Comparison of ENCODE assay signal across 19 cellular contexts in the genomic region with DNA sequence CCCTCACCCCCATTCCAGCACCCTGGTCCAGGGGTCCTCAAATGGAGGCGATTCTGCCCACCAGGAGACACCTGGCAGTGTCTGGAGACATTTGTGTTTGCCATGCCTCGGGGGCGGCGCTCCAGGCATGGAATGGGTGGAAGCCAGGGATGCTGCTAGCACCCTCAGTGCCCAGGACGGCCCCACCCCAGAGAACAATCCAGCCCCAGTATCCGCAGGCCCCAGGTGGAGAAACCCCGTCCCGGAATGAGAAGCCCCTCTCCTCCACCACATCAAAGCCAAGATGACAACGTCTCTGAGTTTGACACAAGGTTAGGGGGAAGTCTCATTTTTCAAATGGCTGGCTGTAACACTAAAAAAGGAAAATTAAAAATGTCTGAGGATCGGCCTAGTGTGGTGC.
DNase-seq lines count a peak whose midpoint lies in the region; ATAC-seq, FAIRE-seq and TF ChIP-seq lines count a peak whose summit lies in the region.
"Had no signal": no experiment of that assay in that cellular context is flagged by ENCODE, and none has a peak within 500 bp of the region (broad histone marks: within the 10 kb centered on the region; RNA-seq: fewer than 3 reads in every experiment).

No MANE protein-coding gene starts in this region.

- no peaks in the 10 kb centered on the region for H3K9me3 Mint-ChIP-seq in progenitor cell of endocrine pancreas (ENCODE audit: low read depth)
- H3K9me3 Mint-ChIP-seq: CD8-positive, alpha-beta T cell; GM23338 had no signal

- no peak for TF ChIP-seq POLR2A in GM12891 (IDR thresholded peaks at IDR 0.05; ENCODE audit: low read depth, low read length)
- no peak for TF ChIP-seq POLR2A in esophagus muscularis mucosa (IDR thresholded peaks at IDR 0.05; ENCODE audit: low read depth)

- H3K9me3 ChIP-seq in esophagus muscularis mucosa: no peaks in the 10 kb centered on the region

- intact Hi-C loops in esophagus muscularis mucosa (cut with DNase I): no loop called here

- no peak for TF ChIP-seq EP300 in esophagus muscularis mucosa (IDR thresholded peaks at IDR 0.05)

- H3K27me3 Mint-ChIP-seq in progenitor cell of endocrine pancreas: no peaks in the 10 kb centered on the region

- peak overlapping the region; percentile 85 for H3K27ac Mint-ChIP-seq in progenitor cell of endocrine pancreas
- H3K27ac Mint-ChIP-seq: B cell; CD8-positive, alpha-beta T cell; GM23338 had no signal

- no peaks in the 10 kb centered on the region for H3K36me3 Mint-ChIP-seq in progenitor cell of endocrine pancreas (ENCODE audit: insufficient read depth)
- H3K36me3 Mint-ChIP-seq: CD8-positive, alpha-beta T cell had no signal

- peaks cover 4% of the 10 kb centered on the region for H3K4me1 Mint-ChIP-seq in progenitor cell of endocrine pancreas (ENCODE audit: low read depth)
- H3K4me1 Mint-ChIP-seq: B cell had no signal

- DNase-seq in GM12891 (ENCODE audit: insufficient read length, low spot score): no peak
- DNase-seq in esophagus muscularis mucosa (ENCODE audit: extremely low spot score): no peak
- DNase-seq in progenitor cell of endocrine pancreas (ENCODE audit: low spot score, unreplicated experiment): no peak
- no peak for DNase-seq in NCI-H1436 treated with DMSO at 0.1 percent for 48 hours (lab: John Stamatoyannopoulos, UW)
- DNase-seq in NCI-H2081 (lab: John Stamatoyannopoulos, UW): no peak
- DNase-seq in HT-29 (ENCODE audit: low spot score): no peak
- DNase-seq: CD8-positive, alpha-beta T cell; COR-L47; DMS153; GF-D8; H7; IMR-90 had no signal

- FAIRE-seq in GM12891 (lab: Jason Lieb, UNC): peak; percentile 16
- FAIRE-seq: A204.1, D721Med, GM18507 had no signal

- H3K36me3 ChIP-seq in esophagus muscularis mucosa: no peaks in the 10 kb centered on the region

- H3K27me3 ChIP-seq in esophagus muscularis mucosa: no peaks in the 10 kb centered on the region

- TF ChIP-seq CTCF in esophagus muscularis mucosa (IDR thresholded peaks at IDR 0.05) (no peak), progenitor cell of endocrine pancreas (IDR thresholded peaks at IDR 0.05; ENCODE audit: unreplicated experiment) (no peak)

- peaks cover 51 to 81% (median 62%) of the 10 kb centered on the region in 4 donors for H3K4me1 ChIP-seq in esophagus muscularis mucosa

- 90% methylated on average over 9 of the region's 10 CpGs for WGBS in esophagus muscularis mucosa

- H3K4me3 ChIP-seq in esophagus muscularis mucosa: no peak overlapping the region
- H3K4me3 ChIP-seq: GM23338 had no signal

- no peak for ATAC-seq in GM21737 (IDR thresholded peaks at IDR 0.05; ENCODE audit: unreplicated experiment)
- ATAC-seq: CD8-positive, alpha-beta T cell; GM23338 had no signal

- no peak overlapping the region for H3K4me3 Mint-ChIP-seq in progenitor cell of endocrine pancreas (ENCODE audit: low read depth)
- H3K4me3 Mint-ChIP-seq: B cell; CD14-positive monocyte; CD8-positive, alpha-beta T cell; GM23338 had no signal

- H3K27ac ChIP-seq in esophagus muscularis mucosa (replicated peaks in 1 of 4): peak overlapping the region in 3 of 4 donors; percentile 66 to 82 (median 77)

TF ChIP-seq in GM12891, 5 proteins besides CTCF, POLR2A, EP300 and RAD21:
- TF ChIP-seq TAF1 (IDR thresholded peaks at IDR 0.05; ENCODE audit: low read depth, low read length) (no peak), POU2F2 (IDR thresholded peaks at IDR 0.05; ENCODE audit: low read depth, low read length) (no peak), POLR2AphosphoS5 (IDR thresholded peaks at IDR 0.05; ENCODE audit: low read depth, low read length) (no peak), SPI1 (IDR thresholded peaks at IDR 0.05; ENCODE audit: low read depth, low read length) (no peak), PAX5 (IDR thresholded peaks at IDR 0.05; ENCODE audit: insufficient read depth, low read length, severe bottlenecking) (no peak)
